Comparison of ENCODE assay signal across 23 cellular contexts in the genomic region with DNA sequence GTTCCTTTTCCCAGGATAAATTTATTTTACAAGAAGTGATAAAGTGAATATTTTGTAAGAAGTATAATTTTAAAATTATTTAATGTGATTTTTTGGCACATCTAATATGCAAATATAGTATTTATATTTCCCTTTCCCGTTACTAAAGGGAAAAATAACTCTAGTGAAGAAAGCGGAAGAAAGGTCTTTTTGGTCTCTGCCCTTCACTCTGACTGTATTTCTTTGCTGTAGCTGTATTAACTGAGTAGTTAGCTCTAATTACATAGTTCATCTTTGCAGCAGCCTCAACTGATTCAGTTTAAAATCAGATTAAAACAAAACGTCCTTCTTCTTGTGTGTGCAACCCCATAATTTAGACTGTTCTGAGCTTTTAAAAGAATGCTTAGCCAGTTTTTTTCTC. TPM values are rescaled to one million over a fixed set of nuclear protein-coding genes. Genes with fewer than 3 reads are reported as not detected.
DNase-seq lines count a peak whose midpoint lies in the region; ATAC-seq, FAIRE-seq and TF ChIP-seq lines count a peak whose summit lies in the region.
"Had no signal": no experiment of that assay in that cellular context is flagged by ENCODE, and none has a peak within 500 bp of the region (broad histone marks: within the 10 kb centered on the region; RNA-seq: fewer than 3 reads in every experiment).

No MANE protein-coding gene starts in this region.

- no peak overlapping the region for H2BK120ac ChIP-seq in mesendoderm (ENCODE audit: low read depth, low read length)

- H3K4me1 Mint-ChIP-seq in naive B cell: peaks cover 28 to 42% (median 32%) of the 10 kb centered on the region in 3 donors
- H3K4me1 Mint-ChIP-seq: natural killer cell had no signal

- peaks cover 0 to 2% (median 0%) of the 10 kb centered on the region in 7 donors for H3K9me3 Mint-ChIP-seq in naive B cell
- H3K9me3 Mint-ChIP-seq: natural killer cell; T-helper 1 cell treated with Interleukin-12 subunit alpha and Interleukin-12 subunit beta and Interleukin-4 antibody, amounts not matched to agents 30 μg/mL and 1 μg/mL, for 36 hours; type B pancreatic cell had no signal

- no peak overlapping the region for H2AK5ac ChIP-seq in mesendoderm (ENCODE audit: low read length)

- no peaks in the 10 kb centered on the region for H3K36me3 Mint-ChIP-seq in naive B cell
- H3K36me3 Mint-ChIP-seq: natural killer cell, type B pancreatic cell had no signal

- H3K4me3 Mint-ChIP-seq in naive B cell: peak overlapping the region in 4 of 8 donors; percentile 35 to 69 (median 64)
- H3K4me3 Mint-ChIP-seq: natural killer cell; T-helper 1 cell treated with Interleukin-12 subunit alpha and Interleukin-12 subunit beta and Interleukin-4 antibody, amounts not matched to agents 30 μg/mL and 1 μg/mL, for 36 hours; type B pancreatic cell had no signal

- no peaks in the 10 kb centered on the region for H3K27me3 ChIP-seq in adrenal gland
- H3K27me3 ChIP-seq in thyroid gland: no peaks in the 10 kb centered on the region
- no peaks in the 10 kb centered on the region for H3K27me3 ChIP-seq in mesendoderm (ENCODE audit: insufficient read depth, low read length, poor library complexity)
- H3K27me3 ChIP-seq: heart right ventricle had no signal

- H3K27me3 Mint-ChIP-seq in naive B cell: no peaks in the 10 kb centered on the region
- H3K27me3 Mint-ChIP-seq: type B pancreatic cell had no signal

- no peak overlapping the region for H3K9ac ChIP-seq in mesendoderm (ENCODE audit: low read length)

- intact Hi-C loops in adrenal gland (cut with DNase I) (loop anchor here in 1 of 2 donors (5.0 kb wide), 1 partner anchor 173 kb away; no protein-coding TSS in a partner anchor), thyroid gland (cut with DNase I) (loop anchor here (10.0 kb wide), 1 partner anchor 55 kb away; the partner anchor contains the start of gene RNF144B)

- H3K4ac ChIP-seq in mesendoderm (ENCODE audit: low read depth, low read length): no peak overlapping the region

- H4K5ac ChIP-seq in mesendoderm (ENCODE audit: low read length): no peak overlapping the region

- DNase-seq in NAMALWA (ENCODE audit: low spot score): peak; percentile 57
- DNase-seq in adrenal gland: no peak
- no peak for DNase-seq in naive B cell
- DNase-seq in thyroid gland: no peak
- DNase-seq in Kasumi-1 (lab: John Stamatoyannopoulos, UW): no peak
- no peak for DNase-seq in mesendoderm
- DNase-seq in kidney tubule cell (ENCODE audit: low spot score): no peak
- no peak for DNase-seq in GM12892 (ENCODE audit: insufficient read length)
- DNase-seq: activated CD4-positive, alpha-beta T cell treated with anti-CD3 and anti-CD28 coated beads, Interleukin-2, amount 50 U/mL, for 4 hours; activated T-cell treated with anti-CD3 and anti-CD28 coated beads for 4 hours; aorta; heart right ventricle; natural killer cell; NCI-H1105; OCI-M1; SIG-M5; stimulated activated CD4-positive, alpha-beta T cell treated with anti-CD3 and anti-CD28 coated beads, Interleukin-12 subunit alpha, Interleukin-12 subunit beta, amount 100 ng/mL, for 4 hours; WERI-Rb-1 had no signal

- H3K18ac ChIP-seq in mesendoderm (ENCODE audit: low read length): no peak overlapping the region

- no peaks in the 10 kb centered on the region for H3K79me2 ChIP-seq in mesendoderm (ENCODE audit: control insufficient read depth, insufficient read depth, low read length)

- H3K23ac ChIP-seq in mesendoderm (ENCODE audit: low read length): no peak overlapping the region

- H4K8ac ChIP-seq in mesendoderm (ENCODE audit: low read depth, low read length): no peak overlapping the region

- TF ChIP-seq POLR2A in adrenal gland (IDR thresholded peaks at IDR 0.05) (no peak), thyroid gland (IDR thresholded peaks at IDR 0.05) (no peak), GM12892 (IDR thresholded peaks at IDR 0.05; ENCODE audit: low read depth, low read length) (no peak)

- H3K27ac ChIP-seq in adrenal gland: peak overlapping the region; percentile 11 to 79 (median 59)
- peak overlapping the region; percentile 83 to 90 (median 84) for H3K27ac ChIP-seq in thyroid gland
- H3K27ac ChIP-seq in mesendoderm (ENCODE audit: low read depth, low read length): no peak overlapping the region
- H3K27ac ChIP-seq: WERI-Rb-1 had no signal

- TF ChIP-seq CTCF in adrenal gland (IDR thresholded peaks at IDR 0.05) (no peak), thyroid gland (IDR thresholded peaks at IDR 0.05) (no peak)

- no peak overlapping the region for H2BK5ac ChIP-seq in mesendoderm (ENCODE audit: low read length)

- H3K36me3 ChIP-seq in adrenal gland (replicated peaks in 1 of 2) (no peaks in the 10 kb centered on the region), thyroid gland (no peaks in the 10 kb centered on the region), mesendoderm (ENCODE audit: control insufficient read depth, insufficient read depth, low read length) (no peaks in the 10 kb centered on the region)
- H3K36me3 ChIP-seq: heart right ventricle, WERI-Rb-1 had no signal

- H3K9me3 ChIP-seq in adrenal gland (replicated peaks in 1 of 3) (no peaks in the 10 kb centered on the region), thyroid gland (no peaks in the 10 kb centered on the region)

- no peaks in the 10 kb centered on the region for H3K79me1 ChIP-seq in mesendoderm (ENCODE audit: low read length)

- no peak for ATAC-seq in naive B cell (ENCODE audit: low read depth in 2 of 2)
- ATAC-seq: natural killer cell had no signal

- no peak for FAIRE-seq in GM12892 (lab: Jason Lieb, UNC)
- FAIRE-seq: GM19239 had no signal

- peak overlapping the region; percentile 66 to 96 (median 88) for H3K27ac Mint-ChIP-seq in naive B cell
- H3K27ac Mint-ChIP-seq: progenitor cell of endocrine pancreas; T-helper 1 cell treated with Interleukin-12 subunit alpha and Interleukin-12 subunit beta and Interleukin-4 antibody, amounts not matched to agents 30 μg/mL and 1 μg/mL, for 36 hours; type B pancreatic cell had no signal

- no peak overlapping the region for H3K56ac ChIP-seq in mesendoderm (ENCODE audit: low read length)

- H2BK15ac ChIP-seq in mesendoderm (replicated peaks; ENCODE audit: low read depth): no peak overlapping the region

- 48 to 59% (median 52%) methylated on average over 3 of the region's 3 CpGs for WGBS in adrenal gland, 4 donors
- 81 to 83% methylated on average over 3 of the region's 3 CpGs for WGBS in thyroid gland, 2 donors
- no CpG with 5 or more reads among the region's 3 CpGs for WGBS in mesendoderm (ENCODE audit: extremely low coverage, insufficient coverage, low lambda C conversion rate)

- no peaks in the 10 kb centered on the region for H3K4me1 ChIP-seq in adrenal gland (replicated peaks in 1 of 2)
- peaks cover 27 to 45% of the 10 kb centered on the region in 2 donors for H3K4me1 ChIP-seq in thyroid gland
- H3K4me1 ChIP-seq in mesendoderm (ENCODE audit: control insufficient read depth, low read depth, low read length): no peaks in the 10 kb centered on the region

- H3K4me3 ChIP-seq in adrenal gland (no peak overlapping the region), thyroid gland (replicated peaks in 1 of 3) (no peak overlapping the region), mesendoderm (ENCODE audit: low read length) (no peak overlapping the region)
- H3K4me3 ChIP-seq: heart right ventricle had no signal

- H3K4me2 ChIP-seq in mesendoderm (ENCODE audit: low read length): no peak overlapping the region

RNA-seq across cellular contexts. Expression of gene RNF144B, which starts 57.4 kb away (rescaled TPM):
- total RNA-seq in adrenal gland (10 to 100 TPM in 1 of 8 donors, 1 to 10 TPM in 7; 3.2 to 11.0 (median 8.4) TPM), thyroid gland (100 to 1,000 TPM in 2 of 4 donors, 10 to 100 TPM in 2; 67.3 to 143 (median 114) TPM)
- polyA plus RNA-seq in adrenal gland (1 to 10 TPM; 1.9 to 2.4 (median 2.4) TPM), naive B cell (ENCODE audit: low read depth in 6 of 6) (10 to 100 TPM in 2 of 6 donors, 1 to 10 TPM in 4; 3.4 to 17.4 (median 8.9) TPM)
- 2.4 TPM for polyA plus RNA-seq in mesendoderm (2013, experiment 1 of 2)
- 2.6 TPM for polyA plus RNA-seq in mesendoderm (2013, experiment 2 of 2)
- not detected for polyA plus RNA-seq in GM12892 (2012; ENCODE audit: missing spikeins)
- total RNA-seq: G401 had no signal

Comparison
In these comparisons a context has a peak if more than half of its experiments do, and no peak if none do; other contexts are left out.
1. RNA of gene RNF144B, which starts 57.4 kb away (total RNA-seq): 67.3 to 143 TPM in thyroid gland; 3.2 to 11.0 TPM in adrenal gland; every median in the first group is over 4 times any median in the second.